In genomic region chr17:9432867-9433495, GRCh38 we compare ENCODE assay signal across 10 cellular contexts.
DNase-seq lines count a peak whose midpoint lies in the region; ATAC-seq and TF ChIP-seq lines count a peak whose summit lies in the region.
"Had no signal": no experiment of that assay in that cellular context is flagged by ENCODE, and none has a peak within 500 bp of the region (broad histone marks: within the 10 kb centered on the region; RNA-seq: fewer than 3 reads in every experiment).

No MANE protein-coding gene starts in this region.

- H3K9me3 ChIP-seq in BLaER1: no peaks in the 10 kb centered on the region

- no peaks in the 10 kb centered on the region for H3K27me3 Mint-ChIP-seq in progenitor cell of endocrine pancreas
- no peaks in the 10 kb centered on the region for H3K27me3 Mint-ChIP-seq in activated naive CD4-positive, alpha-beta T cell treated with anti-CD3 and anti-CD28 coated beads, Interleukin-2, amount 10 ng/mL, durations not matched to agents 7 days and 5 days

- TF ChIP-seq CTCF in brain microvascular endothelial cell (IDR thresholded peaks at IDR 0.05; ENCODE audit: low read depth, low read length, missing control alignments): no peak
- no peak for TF ChIP-seq CTCF in progenitor cell of endocrine pancreas (IDR thresholded peaks at IDR 0.05; ENCODE audit: unreplicated experiment)
- TF ChIP-seq CTCF in RWPE1 (conservative IDR thresholded peaks at IDR 0.05; ENCODE audit: low read depth): no peak

- H3K9me3 Mint-ChIP-seq in progenitor cell of endocrine pancreas (ENCODE audit: low read depth): peaks cover 7% of the 10 kb centered on the region
- H3K9me3 Mint-ChIP-seq in activated naive CD4-positive, alpha-beta T cell treated with anti-CD3 and anti-CD28 coated beads, Interleukin-2, amount 10 ng/mL, durations not matched to agents 7 days and 5 days: no peaks in the 10 kb centered on the region

- H3K36me3 Mint-ChIP-seq in progenitor cell of endocrine pancreas (ENCODE audit: insufficient read depth): no peaks in the 10 kb centered on the region
- no peaks in the 10 kb centered on the region for H3K36me3 Mint-ChIP-seq in activated naive CD4-positive, alpha-beta T cell treated with anti-CD3 and anti-CD28 coated beads, Interleukin-2, amount 10 ng/mL, durations not matched to agents 7 days and 5 days

- POLR2A ChIA-PET in RWPE1 (lab: Yijun Ruan, JAX; ENCODE audit: low non-redundant PET): no interaction called here

- H3K27ac ChIP-seq in BLaER1 (no peak overlapping the region), brain microvascular endothelial cell (peak overlapping the region; percentile 47), RWPE1 (no peak overlapping the region)

- ATAC-seq in GM21515 (IDR thresholded peaks at IDR 0.05; ENCODE audit: unreplicated experiment): peak; percentile 22
- no peak for ATAC-seq in HG03457 (IDR thresholded peaks at IDR 0.05; ENCODE audit: unreplicated experiment)

- H3K36me3 ChIP-seq in BLaER1: no peaks in the 10 kb centered on the region
- no peaks in the 10 kb centered on the region for H3K36me3 ChIP-seq in brain microvascular endothelial cell (replicated peaks)

- no peak overlapping the region for H3K9ac ChIP-seq in BLaER1

- no peak overlapping the region for H3K4me3 ChIP-seq in BLaER1
- H3K4me3 ChIP-seq in brain microvascular endothelial cell (ENCODE audit: low read depth, low read length): no peak overlapping the region

- H3K4me1 Mint-ChIP-seq in progenitor cell of endocrine pancreas (ENCODE audit: low read depth): peaks cover 28% of the 10 kb centered on the region
- peaks cover 11% of the 10 kb centered on the region for H3K4me1 Mint-ChIP-seq in activated naive CD4-positive, alpha-beta T cell treated with anti-CD3 and anti-CD28 coated beads, Interleukin-2, amount 10 ng/mL, durations not matched to agents 7 days and 5 days

- peak; percentile 55 for DNase-seq in brain microvascular endothelial cell
- DNase-seq in progenitor cell of endocrine pancreas (ENCODE audit: low spot score, unreplicated experiment): no peak
- no peak for DNase-seq in RWPE1 (ENCODE audit: low spot score)
- no peak for DNase-seq in activated naive CD4-positive, alpha-beta T cell treated with anti-CD3 and anti-CD28 coated beads, Interleukin-2, amount 10 ng/mL, durations not matched to agents 7 days and 5 days
- no peak for DNase-seq in activated naive CD4-positive, alpha-beta T cell treated with Interleukin-2 at 50 U/mL for 16 hours
- DNase-seq: NCI-H2081 treated with DMSO at 0.1 percent for 48 hours; stimulated activated CD4-positive, alpha-beta T cell treated with anti-CD3 and anti-CD28 coated beads, Interleukin-12 subunit alpha, Interleukin-12 subunit beta, amount 100 ng/mL, for 4 hours had no signal

- peaks cover 8% of the 10 kb centered on the region; the same call in 1 of the 2 replicates for H4K20me1 ChIP-seq in BLaER1

- in situ Hi-C loops in brain microvascular endothelial cell (cut with HindIII; ENCODE audit: low pct_ligation_motif_present, low sequenced_read_pairs): no loop called here

- peak overlapping the region; percentile 56 for H3K4me2 ChIP-seq in BLaER1

- H3K4me3 Mint-ChIP-seq in progenitor cell of endocrine pancreas (ENCODE audit: low read depth): no peak overlapping the region
- no peak overlapping the region for H3K4me3 Mint-ChIP-seq in activated naive CD4-positive, alpha-beta T cell treated with anti-CD3 and anti-CD28 coated beads, Interleukin-2, amount 10 ng/mL, durations not matched to agents 7 days and 5 days

- CTCF ChIA-PET in RWPE1 (lab: Yijun Ruan, JAX): interaction anchor here (0.6 kb wide), 1 partner anchor 18 kb away, joined by 3 read pairs; no protein-coding TSS in a partner anchor
- CTCF ChIA-PET in activated naive CD4-positive, alpha-beta T cell treated with anti-CD3 and anti-CD28 coated beads, Interleukin-2, amount 10 ng/mL, durations not matched to agents 7 days and 5 days (lab: Charles Lee): no interaction called here

- H3K27ac Mint-ChIP-seq in progenitor cell of endocrine pancreas: peak overlapping the region; percentile 22
- no peak overlapping the region for H3K27ac Mint-ChIP-seq in activated naive CD4-positive, alpha-beta T cell treated with anti-CD3 and anti-CD28 coated beads, Interleukin-2, amount 10 ng/mL, durations not matched to agents 7 days and 5 days

- H3K27me3 ChIP-seq in BLaER1 (no peaks in the 10 kb centered on the region), brain microvascular endothelial cell (replicated peaks) (no peaks in the 10 kb centered on the region)

- H3K4me1 ChIP-seq in BLaER1: peaks cover 30% of the 10 kb centered on the region
